8 cellular contexts compared by ENCODE assay signal in the genomic region with DNA sequence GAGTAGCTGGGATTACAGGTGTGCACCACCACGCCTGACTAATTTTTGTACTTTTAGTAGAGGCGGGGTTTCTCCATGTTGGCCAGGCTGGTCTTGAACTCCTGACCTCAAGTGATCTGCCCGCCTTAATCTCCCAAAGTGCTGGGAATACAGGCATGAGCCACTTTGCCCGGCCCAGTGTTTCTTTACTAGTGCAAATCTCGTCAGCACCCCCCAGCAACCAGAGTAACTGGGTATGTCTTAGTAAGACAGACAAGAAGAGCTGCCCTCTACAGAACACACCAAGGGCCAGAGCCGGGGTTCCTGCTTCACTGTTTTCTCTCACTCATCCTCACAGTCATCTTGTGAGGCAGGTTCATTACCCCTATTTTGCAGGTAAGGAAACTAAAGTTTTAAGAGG.
A peak's percentile ranks its signal among the peaks of the same experiment; 100 is the strongest.
DNase-seq lines count a peak whose midpoint lies in the region; ATAC-seq and TF ChIP-seq lines count a peak whose summit lies in the region.

No MANE protein-coding gene starts in this region.

- TF ChIP-seq POLR2A in gastroesophageal sphincter (IDR thresholded peaks at IDR 0.05) (no peak), suprapubic skin (IDR thresholded peaks at IDR 0.05) (no peak)

- peaks cover 74% of the 10 kb centered on the region for H3K36me3 Mint-ChIP-seq in activated naive CD4-positive, alpha-beta T cell treated with anti-CD3 and anti-CD28 coated beads, Interleukin-2, amount 10 ng/mL, durations not matched to agents 7 days and 5 days
- H3K36me3 Mint-ChIP-seq in T-cell (peaks cover 40% of the 10 kb centered on the region), endothelial cell (ENCODE audit: low read depth, unreplicated experiment) (peaks cover 37% of the 10 kb centered on the region)

- intact Hi-C loops in head of caudate nucleus (cut with DNase I), result loop anchor here (2.0 kb wide), 1 partner anchor 96 kb away; no protein-coding TSS in a partner anchor

- no peak for ATAC-seq in T-cell (replicated peaks in 1 of 4)
- ATAC-seq in gastroesophageal sphincter, result no peak

- H3K27ac ChIP-seq in gastroesophageal sphincter, result peak overlapping the region in 3 of 4 donors; percentile 49 to 64 (median 59)
- H3K27ac ChIP-seq in suprapubic skin, result peak overlapping the region; percentile 69
- no peak overlapping the region for H3K27ac ChIP-seq in hepatocyte

- peaks cover 85% of the 10 kb centered on the region for H3K4me1 Mint-ChIP-seq in activated naive CD4-positive, alpha-beta T cell treated with anti-CD3 and anti-CD28 coated beads, Interleukin-2, amount 10 ng/mL, durations not matched to agents 7 days and 5 days
- H3K4me1 Mint-ChIP-seq in T-cell (peaks cover 84 to 88% (median 84%) of the 10 kb centered on the region in 3 donors), endothelial cell (ENCODE audit: unreplicated experiment) (peaks cover 28% of the 10 kb centered on the region)

- no peaks in the 10 kb centered on the region for H3K27me3 Mint-ChIP-seq in activated naive CD4-positive, alpha-beta T cell treated with anti-CD3 and anti-CD28 coated beads, Interleukin-2, amount 10 ng/mL, durations not matched to agents 7 days and 5 days
- H3K27me3 Mint-ChIP-seq in T-cell, result no peaks in the 10 kb centered on the region
- peaks cover 6% of the 10 kb centered on the region for H3K27me3 Mint-ChIP-seq in endothelial cell (ENCODE audit: unreplicated experiment)

- DNase-seq in activated naive CD4-positive, alpha-beta T cell treated with anti-CD3 and anti-CD28 coated beads, Interleukin-2, amount 10 ng/mL, durations not matched to agents 7 days and 5 days, result no peak
- no peak for DNase-seq in activated naive CD4-positive, alpha-beta T cell (lab: John Stamatoyannopoulos, UW)
- DNase-seq in T-cell, result no peak
- no peak for DNase-seq in suprapubic skin (ENCODE audit: low spot score in 2 of 2)
- DNase-seq in head of caudate nucleus, result no peak
- DNase-seq in endothelial cell (ENCODE audit: low spot score), result no peak
- no peak for DNase-seq in hepatocyte (ENCODE audit: low spot score)

- H3K4me3 Mint-ChIP-seq in activated naive CD4-positive, alpha-beta T cell treated with anti-CD3 and anti-CD28 coated beads, Interleukin-2, amount 10 ng/mL, durations not matched to agents 7 days and 5 days, result no peak overlapping the region
- H3K4me3 Mint-ChIP-seq in T-cell (peak overlapping the region in 2 of 3 donors; percentile 80 to 85), endothelial cell (ENCODE audit: unreplicated experiment) (no peak overlapping the region)

- no peak overlapping the region for H3K4me3 ChIP-seq in gastroesophageal sphincter
- H3K4me3 ChIP-seq in suprapubic skin, result no peak overlapping the region
- H3K4me3 ChIP-seq in hepatocyte, result no peak overlapping the region

- no peaks in the 10 kb centered on the region for H3K9me3 Mint-ChIP-seq in activated naive CD4-positive, alpha-beta T cell treated with anti-CD3 and anti-CD28 coated beads, Interleukin-2, amount 10 ng/mL, durations not matched to agents 7 days and 5 days
- H3K9me3 Mint-ChIP-seq in T-cell (no peaks in the 10 kb centered on the region), endothelial cell (ENCODE audit: unreplicated experiment) (no peaks in the 10 kb centered on the region)

- H3K9me2 ChIP-seq in hepatocyte (replicated peaks; ENCODE audit: insufficient read depth), result no peaks in the 10 kb centered on the region

- no peaks in the 10 kb centered on the region for H3K9me3 ChIP-seq in gastroesophageal sphincter
- H3K9me3 ChIP-seq in suprapubic skin, result no peaks in the 10 kb centered on the region
- H3K9me3 ChIP-seq in hepatocyte (ENCODE audit: low read depth), result no peaks in the 10 kb centered on the region

- H4K20me1 ChIP-seq in hepatocyte (ENCODE audit: insufficient read depth, poor library complexity, severe bottlenecking), result no peaks in the 10 kb centered on the region

- H3K27me3 ChIP-seq in gastroesophageal sphincter (no peaks in the 10 kb centered on the region), suprapubic skin (no peaks in the 10 kb centered on the region), hepatocyte (no peaks in the 10 kb centered on the region)

- H3K4me1 ChIP-seq in gastroesophageal sphincter (peaks cover 0 to 32% (median 0%) of the 10 kb centered on the region in 3 donors), suprapubic skin (peaks cover 23% of the 10 kb centered on the region), hepatocyte (ENCODE audit: insufficient read depth) (peaks cover 3% of the 10 kb centered on the region)

- POLR2A ChIA-PET in T-cell (lab: Charles Lee), result interaction anchor here in 1 of 2 donors (0.7 to 0.8 kb wide), 2 partner anchors 86 to 94 kb away, joined by 5 read pairs; a partner anchor contains a TSS

- no peak overlapping the region for H2AFZ ChIP-seq in hepatocyte

- no peak for TF ChIP-seq CTCF in gastroesophageal sphincter (IDR thresholded peaks at IDR 0.05)
- TF ChIP-seq CTCF in suprapubic skin (IDR thresholded peaks at IDR 0.05), result no peak
- no peak for TF ChIP-seq CTCF in endothelial cell (IDR thresholded peaks at IDR 0.05; ENCODE audit: unreplicated experiment)
- no peak for TF ChIP-seq CTCF in hepatocyte (IDR thresholded peaks at IDR 0.05; ENCODE audit: poor library complexity)

- no peak for TF ChIP-seq EP300 in gastroesophageal sphincter (IDR thresholded peaks at IDR 0.05)
- no peak for TF ChIP-seq EP300 in suprapubic skin (IDR thresholded peaks at IDR 0.05)

- H3K4me2 ChIP-seq in hepatocyte, result no peak overlapping the region

- H3K36me3 ChIP-seq in gastroesophageal sphincter (no peaks in the 10 kb centered on the region), suprapubic skin (peaks cover 11% of the 10 kb centered on the region), hepatocyte (replicated peaks; ENCODE audit: insufficient read depth, low read depth) (no peaks in the 10 kb centered on the region)

- H3K79me2 ChIP-seq in hepatocyte, result no peaks in the 10 kb centered on the region

- 80 to 88% methylated on average over 1 of the region's 6 CpGs for WGBS in gastroesophageal sphincter (ENCODE audit: low coverage in 1 of 2), 2 donors
- WGBS in suprapubic skin, result 93% methylated on average over 6 of the region's 6 CpGs
- WGBS in hepatocyte (ENCODE audit: low lambda C conversion rate, missing lambda C conversion rate), result 90% methylated on average over 6 of the region's 6 CpGs

- CTCF ChIA-PET in activated naive CD4-positive, alpha-beta T cell treated with anti-CD3 and anti-CD28 coated beads, Interleukin-2, amount 10 ng/mL, durations not matched to agents 7 days and 5 days (lab: Charles Lee), result interaction anchor here (0.6 to 5.2 kb wide), 26 partner anchors 9 to 698 kb away, joined by 3 to 85 read pairs (median 6); a partner anchor contains a TSS
- CTCF ChIA-PET in T-cell (lab: Charles Lee), result interaction anchor here (0.6 to 4.4 kb wide), 25 partner anchors 8 to 174 kb away, joined by 3 to 32 read pairs (median 5); a partner anchor contains a TSS

- peak overlapping the region; percentile 97 for H3K27ac Mint-ChIP-seq in activated naive CD4-positive, alpha-beta T cell treated with anti-CD3 and anti-CD28 coated beads, Interleukin-2, amount 10 ng/mL, durations not matched to agents 7 days and 5 days
- H3K27ac Mint-ChIP-seq in T-cell, result peak overlapping the region; percentile 96 to 98
- H3K27ac Mint-ChIP-seq in endothelial cell (ENCODE audit: unreplicated experiment), result no peak overlapping the region

Comparison
In these comparisons a context has a peak if more than half of its experiments do, and no peak if none do; other contexts are left out.
1. H3K4me3 Mint-ChIP-seq: peak in T-cell (2 of 3); none in activated naive CD4-positive, alpha-beta T cell treated with anti-CD3 and anti-CD28 coated beads, Interleukin-2, amount 10 ng/mL, durations not matched to agents 7 days and 5 days (single experiment) and endothelial cell (single experiment).